In the genomic region with DNA sequence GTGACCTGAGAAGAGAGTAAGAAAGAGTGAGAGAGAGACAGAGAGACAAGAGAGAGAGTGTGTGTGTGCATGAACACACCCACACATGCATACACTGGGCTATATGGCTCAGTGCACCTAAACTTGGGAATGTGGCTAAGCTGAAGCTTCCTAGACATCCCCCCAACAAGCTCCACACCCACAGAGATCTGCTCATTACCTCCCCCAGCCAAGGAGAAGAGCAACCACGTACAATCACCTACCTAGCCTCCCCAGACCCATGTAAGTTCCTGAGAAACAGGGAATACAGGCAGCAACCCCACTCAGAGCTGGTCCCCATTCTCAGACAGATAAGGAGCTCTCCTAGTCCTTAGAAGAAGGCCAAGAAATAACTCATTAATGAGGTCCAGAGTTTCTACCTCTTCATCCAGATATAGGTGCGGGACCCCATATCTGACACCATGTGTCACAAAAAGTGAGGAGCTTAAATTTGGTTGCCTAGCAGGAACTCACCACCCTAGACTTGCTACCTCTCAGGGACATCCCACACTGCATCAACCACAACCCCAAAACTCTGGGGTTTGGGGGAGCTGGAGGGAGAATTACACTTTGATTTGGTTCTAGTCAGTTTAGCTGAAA, we compare ENCODE assay signal across 1 cellular context.
TF ChIP-seq lines count a peak whose summit lies in the region.

No MANE protein-coding gene starts in this region.

TF ChIP-seq in HCT116, 20 proteins besides CTCF, POLR2A, EP300 and RAD21 (continued from another document):
- TF ChIP-seq, protein P1, sequence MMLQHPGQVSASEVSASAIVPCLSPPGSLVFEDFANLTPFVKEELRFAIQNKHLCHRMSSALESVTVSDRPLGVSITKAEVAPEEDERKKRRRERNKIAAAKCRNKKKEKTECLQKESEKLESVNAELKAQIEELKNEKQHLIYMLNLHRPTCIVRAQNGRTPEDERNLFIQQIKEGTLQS (IDR thresholded peaks at IDR 0.05): no peak
- no peak for TF ChIP-seq EGR1 (IDR thresholded peaks at IDR 0.05; ENCODE audit: low read depth)
- no peak for TF ChIP-seq EZH2phosphoT487 (IDR thresholded peaks at IDR 0.05; ENCODE audit: borderline replicate concordance)
- TF ChIP-seq SRF (IDR thresholded peaks at IDR 0.05; ENCODE audit: low read depth): no peak
- TF ChIP-seq CEBPB (IDR thresholded peaks at IDR 0.05; ENCODE audit: low read depth): no peak
- no peak for TF ChIP-seq EZH2 (IDR thresholded peaks at IDR 0.05)
- no peak for TF ChIP-seq SIN3A (IDR thresholded peaks at IDR 0.05; ENCODE audit: low read depth)
- TF ChIP-seq, protein P2, sequence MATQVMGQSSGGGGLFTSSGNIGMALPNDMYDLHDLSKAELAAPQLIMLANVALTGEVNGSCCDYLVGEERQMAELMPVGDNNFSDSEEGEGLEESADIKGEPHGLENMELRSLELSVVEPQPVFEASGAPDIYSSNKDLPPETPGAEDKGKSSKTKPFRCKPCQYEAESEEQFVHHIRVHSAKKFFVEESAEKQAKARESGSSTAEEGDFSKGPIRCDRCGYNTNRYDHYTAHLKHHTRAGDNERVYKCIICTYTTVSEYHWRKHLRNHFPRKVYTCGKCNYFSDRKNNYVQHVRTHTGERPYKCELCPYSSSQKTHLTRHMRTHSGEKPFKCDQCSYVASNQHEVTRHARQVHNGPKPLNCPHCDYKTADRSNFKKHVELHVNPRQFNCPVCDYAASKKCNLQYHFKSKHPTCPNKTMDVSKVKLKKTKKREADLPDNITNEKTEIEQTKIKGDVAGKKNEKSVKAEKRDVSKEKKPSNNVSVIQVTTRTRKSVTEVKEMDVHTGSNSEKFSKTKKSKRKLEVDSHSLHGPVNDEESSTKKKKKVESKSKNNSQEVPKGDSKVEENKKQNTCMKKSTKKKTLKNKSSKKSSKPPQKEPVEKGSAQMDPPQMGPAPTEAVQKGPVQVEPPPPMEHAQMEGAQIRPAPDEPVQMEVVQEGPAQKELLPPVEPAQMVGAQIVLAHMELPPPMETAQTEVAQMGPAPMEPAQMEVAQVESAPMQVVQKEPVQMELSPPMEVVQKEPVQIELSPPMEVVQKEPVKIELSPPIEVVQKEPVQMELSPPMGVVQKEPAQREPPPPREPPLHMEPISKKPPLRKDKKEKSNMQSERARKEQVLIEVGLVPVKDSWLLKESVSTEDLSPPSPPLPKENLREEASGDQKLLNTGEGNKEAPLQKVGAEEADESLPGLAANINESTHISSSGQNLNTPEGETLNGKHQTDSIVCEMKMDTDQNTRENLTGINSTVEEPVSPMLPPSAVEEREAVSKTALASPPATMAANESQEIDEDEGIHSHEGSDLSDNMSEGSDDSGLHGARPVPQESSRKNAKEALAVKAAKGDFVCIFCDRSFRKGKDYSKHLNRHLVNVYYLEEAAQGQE (IDR thresholded peaks at IDR 0.05; ENCODE audit: low read depth): no peak
- TF ChIP-seq, protein P3, sequence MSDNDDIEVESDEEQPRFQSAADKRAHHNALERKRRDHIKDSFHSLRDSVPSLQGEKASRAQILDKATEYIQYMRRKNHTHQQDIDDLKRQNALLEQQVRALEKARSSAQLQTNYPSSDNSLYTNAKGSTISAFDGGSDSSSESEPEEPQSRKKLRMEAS (IDR thresholded peaks at IDR 0.05): no peak
- TF ChIP-seq ZNF274 (IDR thresholded peaks at IDR 0.05; ENCODE audit: low read depth, low read length): no peak
- no peak for TF ChIP-seq CBX3 (IDR thresholded peaks at IDR 0.05; ENCODE audit: low read depth)
- no peak for TF ChIP-seq YY1 (IDR thresholded peaks at IDR 0.05; ENCODE audit: extremely low read depth, insufficient replicate concordance, low read depth, low read length)
- no peak for TF ChIP-seq ELF1 (IDR thresholded peaks at IDR 0.05; ENCODE audit: borderline replicate concordance, low read depth)
